8 cellular contexts compared by ENCODE assay signal in genomic region chr11:61955031-61955415, GRCh38. TPM values are rescaled to one million over a fixed set of nuclear protein-coding genes. Genes with fewer than 3 reads are reported as not detected.
A peak's percentile ranks its signal among the peaks of the same experiment; 100 is the strongest.
DNase-seq lines count a peak whose midpoint lies in the region; ATAC-seq and TF ChIP-seq lines count a peak whose summit lies in the region.

No MANE protein-coding gene starts in this region.

- H3K27me3 Mint-ChIP-seq in neural progenitor cell (ENCODE audit: insufficient read depth, low read depth), result peaks cover 13% of the 10 kb centered on the region

- ATAC-seq in HG03565 (IDR thresholded peaks at IDR 0.05; ENCODE audit: unreplicated experiment) (no peak), HG03469 (IDR thresholded peaks at IDR 0.05; ENCODE audit: unreplicated experiment) (no peak)

- H3K79me2 ChIP-seq in neural progenitor cell (ENCODE audit: low read depth), result no peaks in the 10 kb centered on the region

- H3K9ac ChIP-seq in neural progenitor cell, result no peak overlapping the region

- TF ChIP-seq CTCF in WERI-Rb-1 (IDR thresholded peaks at IDR 0.05; ENCODE audit: low read depth, low read length) (no peak), neural progenitor cell (IDR thresholded peaks at IDR 0.05) (no peak)

- H3K36me3 Mint-ChIP-seq in neural progenitor cell, result no peaks in the 10 kb centered on the region

- H4K20me1 ChIP-seq in neural progenitor cell (ENCODE audit: low read depth), result no peaks in the 10 kb centered on the region

- peak overlapping the region; percentile 94 for H2AFZ ChIP-seq in neural progenitor cell (replicated peaks)

- H3K4me1 ChIP-seq in neural progenitor cell, result peaks cover 6% of the 10 kb centered on the region

- H3F3A ChIP-seq in neural progenitor cell (ENCODE audit: low read depth), result peaks cover 15% of the 10 kb centered on the region

- peak; percentile 94 for DNase-seq in H7
- DNase-seq in WERI-Rb-1, result peak; percentile 62
- DNase-seq in glomerular visceral epithelial cell (ENCODE audit: extremely low spot score), result peak; percentile 38
- DNase-seq in neural progenitor cell (ENCODE audit: low spot score), result peak; percentile 74
- no peak for DNase-seq in NCI-H345 treated with DMSO at 0.1 percent for 48 hours (lab: John Stamatoyannopoulos, UW; ENCODE audit: unreplicated experiment)
- DNase-seq in activated T-cell treated with anti-CD3 and anti-CD28 coated beads for 4 hours, result no peak

- H3K4me3 Mint-ChIP-seq in neural progenitor cell, result peak overlapping the region; percentile 68

- H3K27me3 ChIP-seq in H7 (ENCODE audit: control insufficient read depth, insufficient read depth, low read length), result peaks cover 20% of the 10 kb centered on the region
- peaks cover 2% of the 10 kb centered on the region for H3K27me3 ChIP-seq in WERI-Rb-1 (ENCODE audit: insufficient read depth, low read depth, severe bottlenecking)
- H3K27me3 ChIP-seq in neural progenitor cell, result peaks cover 34% of the 10 kb centered on the region

- no peaks in the 10 kb centered on the region for H3K4me1 Mint-ChIP-seq in neural progenitor cell

- no peak overlapping the region for H3K27ac Mint-ChIP-seq in neural progenitor cell

- H3K27ac ChIP-seq in WERI-Rb-1 (no peak overlapping the region), neural progenitor cell (no peak overlapping the region)

- H3K4me2 ChIP-seq in neural progenitor cell, result peak overlapping the region; percentile 86

- no peaks in the 10 kb centered on the region for H3K36me3 ChIP-seq in H7 (replicated peaks; ENCODE audit: control insufficient read depth, insufficient read depth, low read length)
- no peaks in the 10 kb centered on the region for H3K36me3 ChIP-seq in WERI-Rb-1
- no peaks in the 10 kb centered on the region for H3K36me3 ChIP-seq in neural progenitor cell

- no peaks in the 10 kb centered on the region for H3K9me3 ChIP-seq in WERI-Rb-1 (ENCODE audit: severe bottlenecking)
- no peaks in the 10 kb centered on the region for H3K9me3 ChIP-seq in neural progenitor cell (ENCODE audit: low read depth)

- H3K4me3 ChIP-seq in H7 (ENCODE audit: insufficient read depth, low read depth, low read length) (peak overlapping the region; percentile 40), WERI-Rb-1 (ENCODE audit: low read depth, low read length) (peak overlapping the region; percentile 47), neural progenitor cell (peak overlapping the region; percentile 41)

- H3K9me3 Mint-ChIP-seq in neural progenitor cell, result no peaks in the 10 kb centered on the region

RNA-seq across cellular contexts. Expression of gene BEST1, which starts 4.9 kb away (rescaled TPM):
- 0.30 and 0.45 TPM in 2 replicates for total RNA-seq in H7 (2014; rRNA removed; shearing (Covaris generic))
- total RNA-seq in neural progenitor cell (ENCODE audit: low replicate concordance), result 0.15 TPM in 1 of 2 replicates, not detected in the other

RNA-seq across cellular contexts. Expression of gene FTH1, which starts 12.4 kb away (rescaled TPM):
- 443 and 463 TPM in 2 replicates for total RNA-seq in H7 (2014; rRNA removed; shearing (Covaris generic))
- 649 and 846 TPM in 2 replicates for total RNA-seq in neural progenitor cell (ENCODE audit: low replicate concordance)

RNA-seq across cellular contexts. Expression of gene RAB3IL1, which starts 37.7 kb away (rescaled TPM):
- 5.8 and 7.2 TPM in 2 replicates for total RNA-seq in H7 (2014; rRNA removed; shearing (Covaris generic))
- total RNA-seq in neural progenitor cell (ENCODE audit: low replicate concordance), result 1.4 TPM in 2 replicates

Comparison
In these comparisons a context has a peak if more than half of its experiments do, and no peak if none do; other contexts are left out.
1. DNase-seq: peak in H7 (single experiment), WERI-Rb-1 (single experiment), glomerular visceral epithelial cell (single experiment) and neural progenitor cell (single experiment); none in NCI-H345 treated with DMSO at 0.1 percent for 48 hours (single experiment) and activated T-cell treated with anti-CD3 and anti-CD28 coated beads for 4 hours (single experiment).
2. Peak in every context shown above with its lines, with median percentiles within 50 percentile points of each other: H3K4me3 ChIP-seq.